ENCODE assay signal across 8 cellular contexts in the genomic region with DNA sequence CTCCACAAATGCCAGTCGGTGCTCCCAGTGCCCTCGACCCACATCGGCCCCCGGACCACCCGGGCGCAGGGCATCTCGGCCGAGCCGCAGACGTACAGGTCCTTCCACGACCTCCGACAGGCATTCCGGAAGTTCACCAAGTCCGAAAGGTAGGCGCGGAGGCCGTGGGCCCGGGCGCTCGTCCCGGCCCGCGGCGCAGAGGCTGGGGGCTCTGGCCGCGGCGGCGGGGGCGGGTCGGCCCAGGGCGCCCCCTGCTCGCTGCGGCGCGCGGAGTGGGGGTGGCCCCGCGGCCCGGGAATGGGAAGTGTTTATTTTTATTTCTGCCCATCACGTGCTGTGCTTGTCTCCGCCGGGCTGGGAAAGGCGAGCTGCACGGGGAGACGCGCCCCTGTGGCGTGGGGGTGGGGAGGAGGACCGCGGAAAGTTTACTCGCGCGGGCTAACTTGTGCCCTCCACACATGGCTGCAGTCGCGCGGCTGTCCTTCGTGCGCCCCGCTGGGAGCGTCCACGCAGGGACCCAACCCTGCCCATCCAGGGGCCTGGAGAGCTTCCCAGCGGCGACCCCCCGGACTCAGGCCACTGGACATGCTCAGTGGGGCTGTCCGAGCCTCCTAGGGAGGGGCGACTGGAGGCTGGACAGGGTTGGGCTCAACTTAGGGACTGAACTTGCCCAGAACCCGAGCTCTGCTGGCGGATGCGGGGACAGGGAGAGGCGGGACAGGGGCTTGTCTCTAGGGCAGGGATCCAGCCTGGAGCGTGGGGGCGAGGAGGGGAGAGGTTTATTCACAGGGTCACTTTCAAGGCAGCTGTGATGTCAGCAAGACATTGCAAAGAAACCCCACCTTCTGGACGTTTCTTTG.
A peak's percentile ranks its signal among the peaks of the same experiment; 100 is the strongest.
DNase-seq lines count a peak whose midpoint lies in the region; ATAC-seq and TF ChIP-seq lines count a peak whose summit lies in the region.

No MANE protein-coding gene starts in this region.

- in situ Hi-C loops in transverse colon (cut with MboI; ENCODE audit: low pct_ligation_motif_present in 1 of 4, low pct_unique_long_range_greater_than_20kb in 1 of 4, low sequenced_read_pairs in 3 of 4) = loop anchor here in 2 of 4 donors (10.0 kb wide), 2 partner anchors 433 to 1223 kb away; no protein-coding TSS in a partner anchor

- H3K36me3 ChIP-seq in colonic mucosa = no peaks in the 10 kb centered on the region
- H3K36me3 ChIP-seq in transverse colon = no peaks in the 10 kb centered on the region

- no peaks in the 10 kb centered on the region for H3K36me3 Mint-ChIP-seq in activated T-cell treated with anti-CD3 and anti-CD28 coated beads, Interleukin-2, amount 50 U/mL, for 4 hours (ENCODE audit: insufficient read depth)

- H3K4me3 Mint-ChIP-seq in activated T-cell treated with anti-CD3 and anti-CD28 coated beads, Interleukin-2, amount 50 U/mL, for 4 hours = peak overlapping the region; percentile 65

- ATAC-seq in activated T-cell treated with anti-CD3 and anti-CD28 coated beads, Interleukin-2, amount 50 U/mL, for 4 hours = peak; percentile 29 to 32
- no peak for ATAC-seq in GM21576 (IDR thresholded peaks at IDR 0.05; ENCODE audit: unreplicated experiment)

- H3K4me3 ChIP-seq in colonic mucosa (peak overlapping the region; percentile 64), lower leg skin (ENCODE audit: low read depth, poor library complexity, severe bottlenecking) (peak overlapping the region; percentile 43), transverse colon (peak overlapping the region; percentile 33 to 89 (median 66))

- 3 to 7% methylated on average over 26 to 50 of the region's 72 CpGs for WGBS in lower leg skin, 2 donors
- 3 to 7% methylated on average over 3 to 49 of the region's 72 CpGs for WGBS in transverse colon (ENCODE audit: low coverage in 1 of 2), 2 donors

- no peaks in the 10 kb centered on the region for H3K27me3 ChIP-seq in colonic mucosa
- no peaks in the 10 kb centered on the region for H3K27me3 ChIP-seq in transverse colon

- peak overlapping the region; percentile 83 to 87 for H3K9ac ChIP-seq in colonic mucosa (ENCODE audit: low read depth in 2 of 2, low read length in 2 of 2)

- TF ChIP-seq CTCF in colonic mucosa (IDR thresholded peaks at IDR 0.05) (no peak), lower leg skin (IDR thresholded peaks at IDR 0.05) (no peak), transverse colon (IDR thresholded peaks at IDR 0.05) (no peak)

- H3K4me1 Mint-ChIP-seq in activated T-cell treated with anti-CD3 and anti-CD28 coated beads, Interleukin-2, amount 50 U/mL, for 4 hours (ENCODE audit: low read depth) = peaks cover 14% of the 10 kb centered on the region

- no peak for DNase-seq in activated T-cell treated with anti-CD3 and anti-CD28 coated beads, Interleukin-2, amount 50 U/mL, for 4 hours
- DNase-seq in activated T-cell treated with anti-CD3 and anti-CD28 coated beads, Interleukin-2, amount 50 U/mL, for 1 hour = no peak
- DNase-seq in colonic mucosa = peak; percentile 73
- DNase-seq in lower leg skin (ENCODE audit: low spot score in 2 of 2) = peak in 1 of 2 donors; percentile 87
- DNase-seq in transverse colon = peak; percentile 61
- no peak for DNase-seq in NCI-H748 (lab: John Stamatoyannopoulos, UW; ENCODE audit: unreplicated experiment)
- DNase-seq in putamen (ENCODE audit: low spot score) = no peak

- TF ChIP-seq POLR2A in lower leg skin (IDR thresholded peaks at IDR 0.05) = no peak
- TF ChIP-seq POLR2A in transverse colon (IDR thresholded peaks at IDR 0.05) = peak; percentile 50

- peaks cover 54% of the 10 kb centered on the region for H3K27me3 Mint-ChIP-seq in activated T-cell treated with anti-CD3 and anti-CD28 coated beads, Interleukin-2, amount 50 U/mL, for 4 hours (ENCODE audit: low read depth)

- no peak for TF ChIP-seq EP300 in transverse colon (IDR thresholded peaks at IDR 0.05; ENCODE audit: low read depth)

- H3K9me3 ChIP-seq in colonic mucosa (no peaks in the 10 kb centered on the region), transverse colon (no peaks in the 10 kb centered on the region)

- intact Hi-C loops in colonic mucosa (cut with DNase I) (no loop called here), lower leg skin (cut with DNase I; ENCODE audit: low total_unique reads) (no loop called here), transverse colon (cut with DNase I; ENCODE audit: low total_unique reads) (loop anchor here (10.0 kb wide), 1 partner anchor 1223 kb away; no protein-coding TSS in a partner anchor)

- H3K4me1 ChIP-seq in colonic mucosa (no peaks in the 10 kb centered on the region), transverse colon (peaks cover 0 to 46% (median 36%) of the 10 kb centered on the region in 4 donors)

- H3K27ac ChIP-seq in colonic mucosa (peak overlapping the region; percentile 87), transverse colon (peak overlapping the region; percentile 83 to 89 (median 88))

- H3K9me3 Mint-ChIP-seq in activated T-cell treated with anti-CD3 and anti-CD28 coated beads, Interleukin-2, amount 50 U/mL, for 4 hours = no peaks in the 10 kb centered on the region

Comparison
In these comparisons a context has a peak if more than half of its experiments do, and no peak if none do; other contexts are left out.
1. DNase-seq: peak in colonic mucosa (single experiment) and transverse colon (single experiment); none in activated T-cell treated with anti-CD3 and anti-CD28 coated beads, Interleukin-2, amount 50 U/mL, for 4 hours (single experiment), activated T-cell treated with anti-CD3 and anti-CD28 coated beads, Interleukin-2, amount 50 U/mL, for 1 hour (single experiment), NCI-H748 (single experiment) and putamen (single experiment).
2. Peak in every context shown above with its lines, with median percentiles within 50 percentile points of each other: H3K4me3 ChIP-seq.